In the genomic region with DNA sequence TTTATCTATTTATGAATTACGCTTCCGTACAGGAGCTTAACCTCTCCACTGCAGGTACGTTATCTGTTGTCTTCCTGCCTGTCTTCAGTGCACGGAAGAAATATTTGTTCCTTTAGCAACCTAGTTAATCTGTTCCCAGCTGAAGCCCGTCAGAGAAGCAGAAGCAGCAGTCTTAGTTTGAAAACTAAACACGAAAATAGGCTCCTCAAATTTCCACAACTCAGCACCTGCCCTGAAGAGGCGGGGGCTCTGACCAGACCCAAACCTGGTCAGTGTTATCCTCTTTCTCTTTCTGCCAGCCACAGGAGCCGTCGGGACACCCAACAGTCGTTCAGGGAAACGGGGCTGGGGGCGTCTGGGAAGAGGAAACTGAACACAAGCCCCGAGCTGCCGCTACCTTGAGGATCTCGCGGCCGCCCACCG, we compare ENCODE assay signal across 1 cellular context.
TF ChIP-seq lines count a peak whose summit lies in the region.

No MANE protein-coding gene starts in this region.

TF ChIP-seq in A549, 52 proteins besides CTCF, POLR2A, EP300 and RAD21 (continued from another document):
- TF ChIP-seq, protein P1, sequence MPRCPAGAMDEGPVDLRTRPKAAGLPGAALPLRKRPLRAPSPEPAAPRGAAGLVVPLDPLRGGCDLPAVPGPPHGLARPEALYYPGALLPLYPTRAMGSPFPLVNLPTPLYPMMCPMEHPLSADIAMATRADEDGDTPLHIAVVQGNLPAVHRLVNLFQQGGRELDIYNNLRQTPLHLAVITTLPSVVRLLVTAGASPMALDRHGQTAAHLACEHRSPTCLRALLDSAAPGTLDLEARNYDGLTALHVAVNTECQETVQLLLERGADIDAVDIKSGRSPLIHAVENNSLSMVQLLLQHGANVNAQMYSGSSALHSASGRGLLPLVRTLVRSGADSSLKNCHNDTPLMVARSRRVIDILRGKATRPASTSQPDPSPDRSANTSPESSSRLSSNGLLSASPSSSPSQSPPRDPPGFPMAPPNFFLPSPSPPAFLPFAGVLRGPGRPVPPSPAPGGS (IDR thresholded peaks at IDR 0.05): no peak
- TF ChIP-seq SMC3 (IDR thresholded peaks at IDR 0.05) (no peak), NPAS2 (CRISPR knock-in tag; IDR thresholded peaks at IDR 0.05; ENCODE audit: borderline replicate concordance) (no peak), MAFK (IDR thresholded peaks at IDR 0.05; ENCODE audit: partially characterized antibody) (no peak), JUNB (IDR thresholded peaks at IDR 0.05) (no peak)
